ENCODE assay signal across 8 cellular contexts in genomic region chr3:58414538-58415197, GRCh38. TPM values are rescaled to one million over a fixed set of nuclear protein-coding genes. Genes with fewer than 3 reads are reported as not detected.
DNase-seq lines count a peak whose midpoint lies in the region; ATAC-seq and TF ChIP-seq lines count a peak whose summit lies in the region.

No MANE protein-coding gene starts in this region.

- peak overlapping the region; percentile 48 for H3K27ac ChIP-seq in PC-3 (ENCODE audit: low read length)

- H3F3A ChIP-seq in PC-3 (ENCODE audit: low read length, unreplicated experiment): no peaks in the 10 kb centered on the region

- no peaks in the 10 kb centered on the region for H3K9me3 ChIP-seq in PC-3 (ENCODE audit: low read length)

- DNase-seq in DMS53 (lab: John Stamatoyannopoulos, UW) (peak; percentile 48), PC-3 (peak; percentile 85), head of caudate nucleus (peak in 28 of 42 donors; percentile 23 to 84 (median 48)), pulmonary artery endothelial cell (ENCODE audit: low read depth, low spot score) (peak; percentile 35)
- peak; percentile 29 for DNase-seq in activated naive CD4-positive, alpha-beta T cell treated with anti-CD3 and anti-CD28 coated beads, Interleukin-2, amount 50 U/mL, for 16 hours

- CTCF ChIA-PET in PC-3 (lab: Charles Lee): no interaction called here

- H3K9ac ChIP-seq in PC-3 (ENCODE audit: low read length): peak overlapping the region; percentile 34

- no peaks in the 10 kb centered on the region; the same call in 1 of the 2 replicates for H3K36me3 ChIP-seq in PC-3 (ENCODE audit: low read depth, low read length)

- no peak overlapping the region for H3K4me3 ChIP-seq in PC-3 (ENCODE audit: low read length)

- ATAC-seq in HG03439 (IDR thresholded peaks at IDR 0.05; ENCODE audit: unreplicated experiment) (peak; percentile 50), PC-3 (peak; percentile 71), GM19324 (IDR thresholded peaks at IDR 0.05; ENCODE audit: low FRiP score, unreplicated experiment) (no peak), GM18907 (IDR thresholded peaks at IDR 0.05; ENCODE audit: unreplicated experiment) (no peak)

- H3K9me2 ChIP-seq in PC-3 (replicated peaks; ENCODE audit: low read length): no peaks in the 10 kb centered on the region

- BruUV-seq in PC-3 (replicated peaks; lab: Mats Ljungman, UMichigan): no TSS peak

- H3K4me2 ChIP-seq in PC-3 (ENCODE audit: low read length): no peak overlapping the region

- H3K4me1 ChIP-seq in PC-3 (ENCODE audit: insufficient read depth, low read length): peaks cover 6% of the 10 kb centered on the region

- POLR2A ChIA-PET in PC-3 (lab: Charles Lee; ENCODE audit: unreplicated experiment): no interaction called here

- H4K20me1 ChIP-seq in PC-3 (ENCODE audit: low read length): no peaks in the 10 kb centered on the region

- no peaks in the 10 kb centered on the region for H3K27me3 ChIP-seq in PC-3 (ENCODE audit: low read length)

- H2AFZ ChIP-seq in PC-3 (ENCODE audit: low read length): no peak overlapping the region

- intact Hi-C loops in PC-3 (cut with micrococcal nuclease) (loop anchor here (1.0 to 10.0 kb wide), 4 partner anchors 81 to 230 kb away; partner anchors contain the start of genes HTD2 and RPP14), head of caudate nucleus (cut with DNase I) (loop anchor here (5.0 kb wide), 1 partner anchor 82 kb away; the partner anchor contains the start of gene PXK)

- H3K79me2 ChIP-seq in PC-3 (ENCODE audit: low read length): no peaks in the 10 kb centered on the region

- peak; percentile 85 for TF ChIP-seq CTCF in PC-3 (conservative IDR thresholded peaks at IDR 0.05; ENCODE audit: low read depth, low read length)

RNA-seq across cellular contexts. Expression of gene PDHB, which starts 19.0 kb away (rescaled TPM):
- total RNA-seq in PC-3 (2014; rRNA removed) (103 and 140 TPM in 2 replicates), pulmonary artery endothelial cell (59.7 and 95.6 TPM in 2 replicates)

Comparison
In these comparisons a context has a peak if more than half of its experiments do, and no peak if none do; other contexts are left out.
1. DNase-seq: peak in every context shown above with its lines; median percentile 85 in PC-3; 48 in head of caudate nucleus; 48 in DMS53; 35 in pulmonary artery endothelial cell; 29 in activated naive CD4-positive, alpha-beta T cell treated with anti-CD3 and anti-CD28 coated beads, Interleukin-2, amount 50 U/mL, for 16 hours.
2. ATAC-seq: peak in HG03439 (single experiment) and PC-3 (single experiment); none in GM19324 (single experiment) and GM18907 (single experiment).